In genomic region chr21:44338971-44339910, GRCh38 we compare ENCODE assay signal across 8 cellular contexts. TPM values are rescaled to one million over a fixed set of nuclear protein-coding genes. Genes with fewer than 3 reads are reported as not detected.
DNase-seq lines count a peak whose midpoint lies in the region; ATAC-seq, FAIRE-seq and TF ChIP-seq lines count a peak whose summit lies in the region.

CFAP410 (minus strand) TSS chr21:44339390; CDS start chr21:44339194, 196 bp downstream.

- no peaks in the 10 kb centered on the region for H3K9me3 ChIP-seq in OCI-LY3 (ENCODE audit: insufficient read depth, low read length)
- H3K9me3 ChIP-seq in endothelial cell of umbilical vein (replicated peaks; ENCODE audit: control insufficient read depth, insufficient read depth, low read length): no peaks in the 10 kb centered on the region

- H3K27me3 ChIP-seq in OCI-LY3 (ENCODE audit: low read depth, low read length) (no peaks in the 10 kb centered on the region), endothelial cell of umbilical vein (ENCODE audit: control insufficient read depth in 2 of 2, insufficient read depth in 2 of 2, low read length in 2 of 2) (no peaks in the 10 kb centered on the region)

- BruUV-seq in endothelial cell of umbilical vein (replicated peaks; lab: Mats Ljungman, UMichigan): TSS peak; percentile 88

- TF ChIP-seq POLR2A in endothelial cell of umbilical vein (IDR thresholded peaks at IDR 0.05; ENCODE audit: low read depth, low read length): peak; percentile 82

- intact Hi-C loops in endothelial cell of umbilical vein (cut with micrococcal nuclease): loop anchor here (1.0 kb wide), 1 partner anchor 140 kb away; no protein-coding TSS in a partner anchor

- POLR2A ChIA-PET in endothelial cell of umbilical vein (lab: Charles Lee): no interaction called here

- peak within 1 kb of the TSS; percentile 93 for H3K9ac ChIP-seq in OCI-LY3 (ENCODE audit: low read length)
- peak within 1 kb of the TSS; percentile 94 for H3K9ac ChIP-seq in endothelial cell of umbilical vein (replicated peaks; ENCODE audit: extremely low read depth, insufficient read depth, low read length)

- H3K4me3 ChIP-seq in OCI-LY3 (ENCODE audit: low read length): peak within 1 kb of the TSS; percentile 96
- peak within 1 kb of the TSS; percentile 63 to 87 (median 82) for H3K4me3 ChIP-seq in endothelial cell of umbilical vein (replicated peaks in 1 of 3; ENCODE audit: insufficient read depth in 1 of 3, low read depth in 1 of 3, low read length in 3 of 3)

- peak within 1 kb of the TSS; percentile 99 for H3K4me2 ChIP-seq in OCI-LY3 (ENCODE audit: low read length)
- peak within 1 kb of the TSS; percentile 99 for H3K4me2 ChIP-seq in endothelial cell of umbilical vein (ENCODE audit: insufficient read depth, low read length)

- dilution Hi-C loops in endothelial cell of umbilical vein (cut with MboI; ENCODE audit: extremely low pct_ligation_motif_present, low sequenced_read_pairs): no loop called here

- DNase-seq in DMS 273 (lab: John Stamatoyannopoulos, UW; ENCODE audit: unreplicated experiment) (peak; percentile 98), HuH-7.5 (ENCODE audit: low spot score) (peak; percentile 92), endothelial cell of umbilical vein (ENCODE audit: low read depth, low spot score) (peak; percentile 96), midbrain (lab: John Stamatoyannopoulos, UW) (peak; percentile 95)
- DNase-seq in activated CD8-positive, alpha-beta memory T cell treated with anti-CD3 and anti-CD28 coated beads, Interleukin-2, amount 50 U/mL, for 48 hours: peak; percentile 97
- DNase-seq in stimulated activated CD8-positive, alpha-beta memory T cell treated with anti-CD3 and anti-CD28 coated beads, Interleukin-15, amount 100 ng/mL, for 48 hours (ENCODE audit: low read depth in 2 of 2): peak; percentile 93 to 95

- peak within 1 kb of the TSS; percentile 78 for H3K27ac ChIP-seq in OCI-LY3 (ENCODE audit: low read length)
- H3K27ac ChIP-seq in endothelial cell of umbilical vein (ENCODE audit: insufficient read depth, low read depth, low read length): peak within 1 kb of the TSS; percentile 92

- no peaks in the 10 kb centered on the region for H3K79me2 ChIP-seq in OCI-LY3 (ENCODE audit: low read length)
- no peaks in the 10 kb centered on the region for H3K79me2 ChIP-seq in endothelial cell of umbilical vein (ENCODE audit: control insufficient read depth, insufficient read depth, low read length)

- H3K4me1 ChIP-seq in OCI-LY3 (ENCODE audit: low read length) (peaks cover 12% of the 10 kb centered on the region), endothelial cell of umbilical vein (ENCODE audit: control insufficient read depth, extremely low read depth, insufficient read depth, low read length) (peaks cover 14% of the 10 kb centered on the region)

- no peak within 1 kb of the TSS for H2AFZ ChIP-seq in OCI-LY3 (ENCODE audit: low read depth, low read length)
- peak within 1 kb of the TSS; percentile 93 for H2AFZ ChIP-seq in endothelial cell of umbilical vein (ENCODE audit: low read depth, low read length)

- TF ChIP-seq CTCF in OCI-LY3 (IDR thresholded peaks at IDR 0.05; ENCODE audit: low read depth, low read length): no peak
- no peak for TF ChIP-seq CTCF in endothelial cell of umbilical vein (IDR thresholded peaks at IDR 0.05; ENCODE audit: extremely low read depth in 1 of 2, insufficient read depth in 1 of 2, low read depth in 1 of 2, low read length in 2 of 2)

- CTCF ChIA-PET in endothelial cell of umbilical vein (lab: Charles Lee): interaction anchor here (0.9 to 2.5 kb wide), 5 partner anchors 16 to 454 kb away, joined by 3 to 7 read pairs (median 4); no protein-coding TSS in a partner anchor

- H3K36me3 ChIP-seq in OCI-LY3 (replicated peaks; ENCODE audit: low read depth, low read length) (no peaks in the 10 kb centered on the region), endothelial cell of umbilical vein (ENCODE audit: control insufficient read depth in 2 of 2, extremely low read depth in 1 of 2, insufficient read depth in 2 of 2, low read length in 2 of 2) (no peaks in the 10 kb centered on the region)

- peak; percentile 96 for FAIRE-seq in endothelial cell of umbilical vein (lab: Jason Lieb, UNC)

- peaks cover 4% of the 10 kb centered on the region for H4K20me1 ChIP-seq in OCI-LY3 (ENCODE audit: insufficient read depth, low read length)
- no peaks in the 10 kb centered on the region for H4K20me1 ChIP-seq in endothelial cell of umbilical vein (replicated peaks; ENCODE audit: control insufficient read depth, extremely low read depth, insufficient read depth, low read length)

- H3K9me1 ChIP-seq in endothelial cell of umbilical vein (replicated peaks; ENCODE audit: control insufficient read depth, extremely low read depth, insufficient read depth, low read length): no peaks in the 10 kb centered on the region

- peak; percentile 81 for ATAC-seq in GM21528 (IDR thresholded peaks at IDR 0.05; ENCODE audit: low FRiP score, unreplicated experiment)

TF ChIP-seq in endothelial cell of umbilical vein, 7 proteins besides CTCF, POLR2A, EP300 and RAD21:
- TF ChIP-seq POLR2AphosphoS5 (IDR thresholded peaks at IDR 0.05; ENCODE audit: insufficient read depth, low read depth, low read length) (peak; percentile 89), FOS (IDR thresholded peaks at IDR 0.05; ENCODE audit: borderline replicate concordance, insufficient read depth, low read length) (no peak)

RNA-seq across cellular contexts. Expression of gene CFAP410, which starts in this region (rescaled TPM):
- 6.3 and 7.2 TPM in 2 replicates for total RNA-seq in endothelial cell of umbilical vein
- polyA plus RNA-seq in endothelial cell of umbilical vein: 12.2 and 15.0 TPM in 2 replicates
- 3.5 and 7.6 TPM in 2 replicates for polyA plus RNA-seq in endothelial cell of umbilical vein (2011; cell fraction: cytosol; rRNA removed)
- 21.7 and 24.7 TPM in 2 replicates for polyA plus RNA-seq in endothelial cell of umbilical vein (2011; cell fraction: nucleus; rRNA removed)
- polyA plus RNA-seq in endothelial cell of umbilical vein (2012): 4.7 and 7.1 TPM in 2 replicates
- polyA minus RNA-seq in endothelial cell of umbilical vein: 3.0 and 3.7 TPM in 2 replicates
- polyA minus RNA-seq in endothelial cell of umbilical vein (2011; cell fraction: cytosol; rRNA and poly(A)+ RNA removed): 6.3 TPM
- polyA minus RNA-seq in endothelial cell of umbilical vein (2011; cell fraction: nucleus; rRNA and poly(A)+ RNA removed): 5.0 and 13.1 TPM in 2 replicates

Comparison
In these comparisons a context has a peak if more than half of its experiments do, and no peak if none do; other contexts are left out.
1. Peak in every context shown above with its lines: DNase-seq, ATAC-seq, H3K4me3 ChIP-seq and H3K27ac ChIP-seq.